ENCODE assay signal across 2 cellular contexts in genomic region chr3:107206141-107206540, GRCh38.
A peak's percentile ranks its signal among the peaks of the same experiment; 100 is the strongest.
TF ChIP-seq lines count a peak whose summit lies in the region.

No MANE protein-coding gene starts in this region.

TF ChIP-seq in GM23338, 12 proteins besides CTCF, POLR2A, EP300 and RAD21:
- TF ChIP-seq NANOG (IDR thresholded peaks at IDR 0.05; ENCODE audit: borderline replicate concordance) (no peak), CREB1 (CRISPR knock-in tag; IDR thresholded peaks at IDR 0.05; ENCODE audit: low read depth) (no peak), REST (IDR thresholded peaks at IDR 0.05; ENCODE audit: unreplicated experiment) (no peak), ETS1 (IDR thresholded peaks at IDR 0.05) (no peak), STAT1 (IDR thresholded peaks at IDR 0.05; ENCODE audit: unreplicated experiment) (no peak), POLR2AphosphoS5 (IDR thresholded peaks at IDR 0.05; ENCODE audit: low read depth) (no peak), ZNF462 (CRISPR knock-in tag; IDR thresholded peaks at IDR 0.05) (no peak), EZH2phosphoT487 (IDR thresholded peaks at IDR 0.05; ENCODE audit: unreplicated experiment) (no peak), JUNB (IDR thresholded peaks at IDR 0.05; ENCODE audit: unreplicated experiment) (no peak)

TF ChIP-seq in H1, 55 proteins besides CTCF, POLR2A, EP300 and RAD21 (continued from another document):
- TF ChIP-seq CBX5 (IDR thresholded peaks at IDR 0.05; ENCODE audit: low read depth, low read length) (no peak), MAFK (IDR thresholded peaks at IDR 0.05; ENCODE audit: low read depth, low read length) (0 out of 2 replicates have a peak, but pooled peaks have one; percentile 31)
